Comparison of ENCODE assay signal across 12 cellular contexts in the genomic region with DNA sequence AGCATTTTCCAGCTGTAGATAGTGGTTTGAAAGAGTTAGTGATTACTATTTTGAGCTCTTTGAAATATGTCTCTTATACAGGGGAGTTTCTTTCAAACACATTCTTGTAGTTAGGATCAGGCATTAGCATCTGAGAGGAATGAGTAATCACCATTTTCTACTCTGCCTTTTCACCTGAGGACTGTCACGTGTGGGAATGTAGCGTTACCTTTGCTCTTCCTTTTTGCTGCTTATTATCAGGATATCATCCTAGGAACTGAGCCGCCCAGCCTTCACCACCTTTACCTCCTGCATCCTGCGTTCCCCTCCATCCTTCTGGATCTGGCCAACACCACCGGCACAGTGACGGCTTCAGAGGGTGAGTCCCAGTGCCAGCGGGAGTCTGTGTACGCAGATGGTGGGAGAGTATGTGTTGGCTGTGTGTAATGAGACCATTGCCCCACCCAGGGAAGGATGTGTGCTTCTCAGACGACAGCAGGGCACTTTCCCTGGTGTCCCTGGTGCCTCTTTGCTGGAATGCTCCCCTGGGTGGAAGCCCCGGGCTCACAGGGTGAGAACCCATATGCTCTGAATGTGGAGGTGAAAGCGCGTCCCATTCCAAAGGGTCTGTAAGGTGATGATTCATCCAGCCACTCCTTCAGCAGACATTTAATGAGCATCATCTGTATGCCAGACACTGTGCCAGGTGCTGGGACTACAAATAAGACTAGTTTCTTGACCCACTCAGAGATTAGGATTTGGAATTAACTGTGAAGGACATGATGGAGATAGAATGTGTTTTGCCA. TPM values are rescaled to one million over a fixed set of nuclear protein-coding genes. Genes with fewer than 3 reads are reported as not detected.
DNase-seq lines count a peak whose midpoint lies in the region; ATAC-seq and TF ChIP-seq lines count a peak whose summit lies in the region.
"Had no signal": no experiment of that assay in that cellular context is flagged by ENCODE, and none has a peak within 500 bp of the region (broad histone marks: within the 10 kb centered on the region; RNA-seq: fewer than 3 reads in every experiment).

No MANE protein-coding gene starts in this region.

- peaks cover 64% of the 10 kb centered on the region for H3K36me3 Mint-ChIP-seq in endothelial cell (ENCODE audit: low read depth, unreplicated experiment)
- H3K36me3 Mint-ChIP-seq in activated CD8-positive, alpha-beta memory T cell treated with anti-CD3 and anti-CD28 coated beads, Interleukin-2, amount 10 ng/mL, durations not matched to agents 7 days and 5 days = peaks cover 6% of the 10 kb centered on the region

- no peaks in the 10 kb centered on the region for H3K9me3 Mint-ChIP-seq in endothelial cell (ENCODE audit: unreplicated experiment)
- H3K9me3 Mint-ChIP-seq in activated CD8-positive, alpha-beta memory T cell treated with anti-CD3 and anti-CD28 coated beads, Interleukin-2, amount 10 ng/mL, durations not matched to agents 7 days and 5 days (ENCODE audit: low read depth) = no peaks in the 10 kb centered on the region

- H3K27me3 Mint-ChIP-seq in endothelial cell (ENCODE audit: unreplicated experiment) = no peaks in the 10 kb centered on the region
- no peaks in the 10 kb centered on the region for H3K27me3 Mint-ChIP-seq in activated CD8-positive, alpha-beta memory T cell treated with anti-CD3 and anti-CD28 coated beads, Interleukin-2, amount 10 ng/mL, durations not matched to agents 7 days and 5 days
- H3K27me3 Mint-ChIP-seq: CD4-positive, CD25-positive, alpha-beta regulatory T cell had no signal

- peak; percentile 32 for ATAC-seq in omental fat pad (ENCODE audit: low FRiP score)
- no peak for ATAC-seq in GM21447 (IDR thresholded peaks at IDR 0.05; ENCODE audit: unreplicated experiment)
- ATAC-seq in activated CD8-positive, alpha-beta memory T cell treated with anti-CD3 and anti-CD28 coated beads, Interleukin-2, amount 10 ng/mL, durations not matched to agents 7 days and 5 days = no peak
- ATAC-seq: GM12878 had no signal

- in situ Hi-C loops in G401 (cut with HindIII; ENCODE audit: low sequenced_read_pairs) = no loop called here

- CTCF ChIA-PET in activated CD8-positive, alpha-beta memory T cell treated with anti-CD3 and anti-CD28 coated beads, Interleukin-2, amount 10 ng/mL, durations not matched to agents 7 days and 5 days (lab: Charles Lee) = no interaction called here

- no peak for TF ChIP-seq CTCF in endothelial cell (IDR thresholded peaks at IDR 0.05; ENCODE audit: unreplicated experiment)
- TF ChIP-seq CTCF in omental fat pad (IDR thresholded peaks at IDR 0.05) = no peak

- H3K4me3 Mint-ChIP-seq in endothelial cell (ENCODE audit: unreplicated experiment) = peak overlapping the region; percentile 65
- H3K4me3 Mint-ChIP-seq in activated CD8-positive, alpha-beta memory T cell treated with anti-CD3 and anti-CD28 coated beads, Interleukin-2, amount 10 ng/mL, durations not matched to agents 7 days and 5 days = no peak overlapping the region
- H3K4me3 Mint-ChIP-seq: CD4-positive, CD25-positive, alpha-beta regulatory T cell had no signal

- no peak overlapping the region for H3K27ac Mint-ChIP-seq in endothelial cell (ENCODE audit: unreplicated experiment)
- H3K27ac Mint-ChIP-seq in activated CD8-positive, alpha-beta memory T cell treated with anti-CD3 and anti-CD28 coated beads, Interleukin-2, amount 10 ng/mL, durations not matched to agents 7 days and 5 days = no peak overlapping the region
- H3K27ac Mint-ChIP-seq: CD4-positive, CD25-positive, alpha-beta regulatory T cell had no signal

- peak; percentile 42 for DNase-seq in NCI-H2171 treated with DMSO at 0.1 percent for 48 hours (lab: John Stamatoyannopoulos, UW)
- no peak for DNase-seq in NCI-H2171 (lab: John Stamatoyannopoulos, UW)
- DNase-seq in endothelial cell (ENCODE audit: low spot score) = no peak
- DNase-seq in omental fat pad (ENCODE audit: low spot score) = no peak
- no peak for DNase-seq in G401 (ENCODE audit: low spot score)
- DNase-seq in activated CD8-positive, alpha-beta memory T cell treated with anti-CD3 and anti-CD28 coated beads, Interleukin-2, amount 10 ng/mL, durations not matched to agents 7 days and 5 days = no peak
- DNase-seq in occipital lobe (lab: John Stamatoyannopoulos, UW) = no peak
- DNase-seq: CD4-positive, CD25-positive, alpha-beta regulatory T cell; DMS53; GOT3 had no signal

- peaks cover 8% of the 10 kb centered on the region for H3K4me1 Mint-ChIP-seq in endothelial cell (ENCODE audit: unreplicated experiment)
- H3K4me1 Mint-ChIP-seq in activated CD8-positive, alpha-beta memory T cell treated with anti-CD3 and anti-CD28 coated beads, Interleukin-2, amount 10 ng/mL, durations not matched to agents 7 days and 5 days = no peaks in the 10 kb centered on the region
- H3K4me1 Mint-ChIP-seq: CD4-positive, CD25-positive, alpha-beta regulatory T cell had no signal

RNA-seq across cellular contexts. Expression of a gene that starts 27.5 kb away (rescaled TPM):
- total RNA-seq in endothelial cell (ENCODE audit: unreplicated experiment) = 0.46 TPM
- under 1 TPM in 1 of 4 donors, not detected in 3; 0.56 TPM for total RNA-seq in omental fat pad
- 197 and 253 TPM in 2 replicates for total RNA-seq in G401 (2014; rRNA removed; shearing (Covaris generic))
- total RNA-seq in activated CD8-positive, alpha-beta memory T cell treated with anti-CD3 and anti-CD28 coated beads, Interleukin-2, amount 10 ng/mL, durations not matched to agents 7 days and 5 days = not detected
- total RNA-seq in occipital lobe = not detected
- total RNA-seq: CD4-positive, CD25-positive, alpha-beta regulatory T cell; GM12878 had no signal

RNA-seq across cellular contexts. Expression of a gene that starts 31.8 kb away (rescaled TPM):
- total RNA-seq in endothelial cell (ENCODE audit: unreplicated experiment) (36.3 TPM), omental fat pad (10 to 100 TPM in 1 of 4 donors, 1 to 10 TPM in 3; 6.3 to 14.2 (median 7.5) TPM), occipital lobe (52.7 TPM)
- 44.1 and 59.4 TPM in 2 replicates for total RNA-seq in G401 (2014; rRNA removed; shearing (Covaris generic))
- 1 to 10 TPM; 4.7 to 5.0 TPM for total RNA-seq in activated CD8-positive, alpha-beta memory T cell treated with anti-CD3 and anti-CD28 coated beads, Interleukin-2, amount 10 ng/mL, durations not matched to agents 7 days and 5 days

Comparison
In these comparisons a context has a peak if more than half of its experiments do, and no peak if none do; other contexts are left out.
1. RNA of a gene that starts 27.5 kb away (total RNA-seq): 197 to 253 TPM in G401; 0.46 TPM in endothelial cell (single experiment), 0.56 TPM in omental fat pad, not detected in activated CD8-positive, alpha-beta memory T cell treated with anti-CD3 and anti-CD28 coated beads, Interleukin-2, amount 10 ng/mL, durations not matched to agents 7 days and 5 days and not detected in occipital lobe (single experiment); every median in the first group is over 100 times any median in the second.